Comparison of ENCODE assay signal across 26 cellular contexts in the genomic region with DNA sequence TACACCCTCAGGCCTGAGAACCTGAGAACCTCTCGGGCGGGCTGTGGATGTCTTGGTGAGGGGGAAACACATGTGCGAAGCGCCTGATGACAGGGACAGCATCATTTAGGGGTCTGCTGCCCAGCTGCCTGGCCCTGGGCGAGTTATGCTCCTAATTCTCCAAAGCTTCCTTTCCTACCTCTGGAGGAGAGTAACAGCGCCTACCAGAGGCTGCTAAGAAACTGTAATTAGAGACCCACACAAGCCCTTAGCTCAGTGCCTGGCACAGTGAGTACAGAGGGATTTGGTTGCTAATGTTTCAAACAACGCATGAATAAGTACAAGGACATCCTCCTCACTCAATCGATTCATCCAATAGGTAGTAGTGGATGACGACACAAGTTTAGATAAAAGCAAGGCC. TPM values are rescaled to one million over a fixed set of nuclear protein-coding genes. Genes with fewer than 3 reads are reported as not detected.
DNase-seq lines count a peak whose midpoint lies in the region; ATAC-seq, FAIRE-seq and TF ChIP-seq lines count a peak whose summit lies in the region.
"Had no signal": no experiment of that assay in that cellular context is flagged by ENCODE, and none has a peak within 500 bp of the region (broad histone marks: within the 10 kb centered on the region; RNA-seq: fewer than 3 reads in every experiment).

No MANE protein-coding gene starts in this region.

- FAIRE-seq in GM19239 (lab: Jason Lieb, UNC), result peak; percentile 14
- FAIRE-seq: colon, pancreas had no signal

- H3K4me3 ChIP-seq in A673 (ENCODE audit: low read depth, low read length, poor library complexity, severe bottlenecking), result no peak overlapping the region
- no peak overlapping the region for H3K4me3 ChIP-seq in OCI-LY7 (ENCODE audit: low read depth, low read length, poor library complexity, severe bottlenecking)
- no peak overlapping the region for H3K4me3 ChIP-seq in epithelial cell of proximal tubule (ENCODE audit: low read depth, low read length)
- H3K4me3 ChIP-seq: body of pancreas, lower lobe of right lung, pancreas, right atrium auricular region, spleen, upper lobe of right lung had no signal

- TF ChIP-seq CTCF in A673 (conservative IDR thresholded peaks at IDR 0.05; ENCODE audit: low read depth, low read length) (peak; percentile 31; the same call in 1 of the 2 replicates), OCI-LY7 (conservative IDR thresholded peaks at IDR 0.05; ENCODE audit: low read length) (peak; percentile 29; the same call in 1 of the 2 replicates), epithelial cell of proximal tubule (conservative IDR thresholded peaks at IDR 0.05; ENCODE audit: low read depth, low read length) (peak; percentile 30)

- DNase-seq in A673 (ENCODE audit: low spot score) (no peak), GM19239 (ENCODE audit: insufficient read length, low spot score) (no peak), OCI-LY7 (ENCODE audit: low spot score) (no peak), epithelial cell of proximal tubule (ENCODE audit: low read depth) (no peak), NCI-H748 treated with DMSO at 0.1 percent for 48 hours (lab: John Stamatoyannopoulos, UW) (no peak)
- DNase-seq in stimulated activated CD8-positive, alpha-beta memory T cell treated with anti-CD3 and anti-CD28 coated beads, Interleukin-4, amount 100 ng/mL, for 48 hours, result no peak
- no peak for DNase-seq in activated CD4-positive, alpha-beta T cell treated with anti-CD3 and anti-CD28 coated beads, Interleukin-2, amount 50 U/mL, for 48 hours
- DNase-seq: activated CD4-positive, alpha-beta T cell treated with anti-CD3 and anti-CD28 coated beads, Interleukin-2, amount 50 U/mL, for 1 hour; body of pancreas; Calu3; KBM-7; lower lobe of right lung; NCI-H1694; NCI-H2171 treated with DMSO at 0.1 percent for 48 hours; NCI-H524; pancreas; RPMI8226; spleen; stimulated activated CD4-positive, alpha-beta T cell treated with anti-CD3 and anti-CD28 coated beads, Interleukin-2, amount 100 ng/mL, for 48 hours; upper lobe of right lung had no signal

- H3K4me1 ChIP-seq in A673 (ENCODE audit: insufficient read depth, low read length, poor library complexity, severe bottlenecking) (no peaks in the 10 kb centered on the region), OCI-LY7 (ENCODE audit: insufficient read depth, low read length, poor library complexity, severe bottlenecking) (no peaks in the 10 kb centered on the region)
- H3K4me1 ChIP-seq: body of pancreas, lower lobe of right lung, pancreas, right atrium auricular region, spleen, upper lobe of right lung had no signal

- H3K27ac ChIP-seq in A673 (ENCODE audit: low read depth, low read length, poor library complexity, severe bottlenecking) (no peak overlapping the region), OCI-LY7 (ENCODE audit: low read depth, low read length, poor library complexity, severe bottlenecking) (no peak overlapping the region)
- H3K27ac ChIP-seq: body of pancreas, lower lobe of right lung, pancreas, right atrium auricular region, spleen, upper lobe of right lung had no signal

- no peaks in the 10 kb centered on the region for H3K27me3 ChIP-seq in A673 (replicated peaks; ENCODE audit: insufficient read depth, low read depth, low read length, poor library complexity)
- H3K27me3 ChIP-seq: body of pancreas, pancreas, right atrium auricular region, spleen, upper lobe of right lung had no signal

- BruUV-seq in A673 (replicated peaks; lab: Mats Ljungman, UMichigan) (no TSS peak), OCI-LY7 (replicated peaks; lab: Mats Ljungman, UMichigan) (no TSS peak)

- POLR2A ChIA-PET in A673 (lab: Charles Lee; ENCODE audit: low non-redundant PET), result no interaction called here
- POLR2A ChIA-PET in OCI-LY7 (lab: Charles Lee), result no interaction called here

- no peaks in the 10 kb centered on the region for H3K9me2 ChIP-seq in OCI-LY7 (ENCODE audit: insufficient read depth, low read length)

- no peak for ATAC-seq in GM21528 (IDR thresholded peaks at IDR 0.05; ENCODE audit: low FRiP score, unreplicated experiment)
- ATAC-seq: body of pancreas; lower lobe of right lung; natural killer cell treated with Interleukin-12 subunit alpha and Interleukin-12 subunit beta and Interleukin-15 and Interleukin-18, amount 100 ng/mL, for 72 hours; pancreas; stimulated activated memory B cell treated with anti-CD40 and anti-IgM and Interleukin-4, amounts not matched to agents 10 μg/mL and 1 μg/mL and 100 μg/mL, for 72 hours; upper lobe of right lung; WTC11 had no signal

- peaks cover 64% of the 10 kb centered on the region for H3K36me3 ChIP-seq in A673 (ENCODE audit: insufficient read depth, low read length, poor library complexity, severe bottlenecking)
- H3K36me3 ChIP-seq in OCI-LY7 (ENCODE audit: insufficient read depth, low read length), result peaks cover 100% of the 10 kb centered on the region

- no peak overlapping the region for H3K4me2 ChIP-seq in OCI-LY7 (ENCODE audit: low read length)

- no peak overlapping the region for H2AFZ ChIP-seq in OCI-LY7 (ENCODE audit: low read length)

- no peaks in the 10 kb centered on the region for H4K20me1 ChIP-seq in OCI-LY7 (ENCODE audit: insufficient read depth, low read length)

- H3K9me3 ChIP-seq in A673 (ENCODE audit: low read depth, low read length, poor library complexity, severe bottlenecking) (peaks cover 8% of the 10 kb centered on the region), OCI-LY7 (ENCODE audit: low read length) (no peaks in the 10 kb centered on the region)
- H3K9me3 ChIP-seq: body of pancreas, lower lobe of right lung, pancreas, upper lobe of right lung had no signal

- CTCF ChIA-PET in A673 (lab: Charles Lee) (interaction anchor here (0.7 kb wide), 1 partner anchor 43 kb away, joined by 3 read pairs; no protein-coding TSS in a partner anchor), OCI-LY7 (lab: Charles Lee; ENCODE audit: unreplicated experiment) (no interaction called here)

- H3K79me2 ChIP-seq in OCI-LY7 (ENCODE audit: insufficient read depth, low read depth, low read length), result no peaks in the 10 kb centered on the region

- intact Hi-C loops in A673 (cut with micrococcal nuclease; ENCODE audit: unreplicated experiment), result no loop called here
- intact Hi-C loops in OCI-LY7 (cut with micrococcal nuclease; ENCODE audit: unreplicated experiment), result no loop called here

RNA-seq across cellular contexts. Expression of a gene that starts 40.4 kb away (rescaled TPM):
- total RNA-seq in A673 (2021) (58.8 and 59.0 TPM in 2 replicates), OCI-LY7 (2022) (48.0 and 52.2 TPM in 2 replicates), epithelial cell of proximal tubule (21.3 and 24.3 TPM in 2 replicates)
- total RNA-seq in OCI-LY7 (2014; rRNA removed; shearing (Covaris generic)), result 55.6 and 64.3 TPM in 2 replicates
